ENCODE assay signal across 10 cellular contexts in the genomic region with DNA sequence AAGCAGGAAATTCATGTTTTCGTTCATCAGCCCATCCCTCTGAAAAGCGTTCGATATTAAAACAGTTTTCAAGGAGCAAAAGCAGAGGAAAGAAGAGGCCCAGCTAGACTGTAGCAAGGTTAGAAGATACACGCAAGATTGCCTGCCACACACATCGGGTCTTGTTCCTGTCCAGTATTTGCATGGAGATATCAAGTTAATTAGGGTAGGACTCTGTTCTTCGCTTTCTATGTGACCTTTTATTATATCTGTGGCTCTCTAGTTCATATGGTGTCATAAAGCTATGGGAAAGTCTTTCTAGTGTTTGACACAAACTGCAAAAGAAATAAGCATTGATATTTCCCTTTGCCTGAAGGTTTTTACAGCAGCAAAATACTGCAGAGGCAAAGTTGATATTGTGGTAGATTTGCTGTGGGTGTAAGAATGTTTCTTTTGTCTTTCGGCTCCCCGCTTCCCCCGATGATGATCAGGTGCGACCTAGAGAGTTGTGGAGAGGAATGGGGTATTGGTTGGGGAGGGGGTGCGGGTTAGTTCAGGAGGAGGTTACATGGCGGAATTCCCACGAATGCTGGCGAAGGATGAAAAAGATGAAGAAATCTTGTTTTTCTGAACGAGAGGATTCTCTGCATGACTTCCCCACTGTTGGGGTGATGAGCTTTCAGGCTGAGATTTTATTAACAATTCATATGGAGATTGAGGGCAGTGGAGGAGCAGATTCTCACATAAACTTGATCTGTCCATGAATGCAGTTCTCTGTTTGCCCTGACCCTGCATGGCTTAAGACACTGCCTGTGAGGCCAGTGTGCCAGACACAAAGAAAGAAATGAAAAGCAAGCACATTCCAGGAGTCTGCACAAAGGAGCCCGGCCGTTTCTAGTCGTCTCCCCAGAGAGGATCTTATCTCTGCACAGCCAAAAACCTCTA.
DNase-seq lines count a peak whose midpoint lies in the region; ATAC-seq and TF ChIP-seq lines count a peak whose summit lies in the region.
"Had no signal": no experiment of that assay in that cellular context is flagged by ENCODE, and none has a peak within 500 bp of the region (broad histone marks: within the 10 kb centered on the region; RNA-seq: fewer than 3 reads in every experiment).

No MANE protein-coding gene starts in this region.

- peak overlapping the region in 3 of 5 donors; percentile 26 to 64 (median 43) for H3K9ac ChIP-seq in subcutaneous abdominal adipose tissue (ENCODE audit: low read length in 5 of 5)

- no peak for DNase-seq in HFF-Myc (ENCODE audit: extremely low read depth, low read depth)
- peak in 7 of 10 donors; percentile 16 to 55 (median 45) for DNase-seq in dorsolateral prefrontal cortex
- no peak for DNase-seq in left lung
- DNase-seq in activated CD4-positive, alpha-beta T cell treated with anti-CD3 and anti-CD28 coated beads, Interleukin-2, amount 50 U/mL, for 1 hour: no peak
- DNase-seq: T1000 had no signal

- H3K9me3 ChIP-seq in left lung (no peaks in the 10 kb centered on the region), subcutaneous abdominal adipose tissue (ENCODE audit: control insufficient read depth in 5 of 5, low read length in 5 of 5) (peaks cover 0 to 8% (median 0%) of the 10 kb centered on the region in 5 donors)

- peak; percentile 71 for ATAC-seq in left lung
- no peak for ATAC-seq in GM19463 (IDR thresholded peaks at IDR 0.05; ENCODE audit: unreplicated experiment)
- ATAC-seq in HG03457 (IDR thresholded peaks at IDR 0.05; ENCODE audit: unreplicated experiment): no peak
- no peak for ATAC-seq in GM19023 (IDR thresholded peaks at IDR 0.05; ENCODE audit: unreplicated experiment)
- ATAC-seq: stimulated activated effector memory CD8-positive, alpha-beta T cell treated with anti-CD3 and anti-CD28 coated beads, Interleukin-12 subunit alpha, Interleukin-12 subunit beta, amount 100 ng/mL, for 72 hours had no signal

- no peaks in the 10 kb centered on the region for H3K36me3 ChIP-seq in left lung
- H3K36me3 ChIP-seq in subcutaneous abdominal adipose tissue (ENCODE audit: control insufficient read depth in 5 of 5, insufficient read depth in 5 of 5, low read length in 5 of 5): peaks cover 0 to 5% (median 0%) of the 10 kb centered on the region in 5 donors

- no peak for TF ChIP-seq CTCF in HFF-Myc (IDR thresholded peaks at IDR 0.05; ENCODE audit: low read depth, low read length, missing control alignments)
- peak in 3 of 56 donors; percentile 7 to 13 (median 10) for TF ChIP-seq CTCF in dorsolateral prefrontal cortex (IDR thresholded peaks at IDR 0.05 in 54 of 56, conservative IDR thresholded peaks at IDR 0.05 in 2 of 56; ENCODE audit: low read depth in 1 of 56, partially characterized antibody in 56 of 56)
- no peak for TF ChIP-seq CTCF in left lung (IDR thresholded peaks at IDR 0.05)

- H3K4me1 ChIP-seq in left lung: no peaks in the 10 kb centered on the region
- H3K4me1 ChIP-seq in subcutaneous abdominal adipose tissue (ENCODE audit: control insufficient read depth in 5 of 5, insufficient read depth in 5 of 5, low read length in 5 of 5): peaks cover 3 to 48% (median 14%) of the 10 kb centered on the region in 5 donors

- H3K27me3 ChIP-seq in dorsolateral prefrontal cortex: no peaks in the 10 kb centered on the region
- no peaks in the 10 kb centered on the region for H3K27me3 ChIP-seq in left lung
- H3K27me3 ChIP-seq in subcutaneous abdominal adipose tissue (ENCODE audit: control insufficient read depth in 5 of 5, insufficient read depth in 4 of 5, low read length in 5 of 5): no peaks in the 10 kb centered on the region

- intact Hi-C loops in dorsolateral prefrontal cortex (cut with DNase I) (no loop called here), left lung (cut with DNase I) (no loop called here)

- H3K27ac ChIP-seq in dorsolateral prefrontal cortex: peak overlapping the region; percentile 7 to 87 (median 78)
- peak overlapping the region in 1 of 2 donors; percentile 76 for H3K27ac ChIP-seq in left lung
- H3K27ac ChIP-seq in subcutaneous abdominal adipose tissue (ENCODE audit: low read depth, low read length): peak overlapping the region; percentile 89

- H3K4me3 ChIP-seq in HFF-Myc (replicated peaks; ENCODE audit: low read depth, low read length) (peak overlapping the region; percentile 23), dorsolateral prefrontal cortex (peak overlapping the region in 58 of 59 donors; percentile 5 to 64 (median 42)), left lung (no peak overlapping the region), subcutaneous abdominal adipose tissue (ENCODE audit: low read depth in 1 of 5, low read length in 5 of 5) (peak overlapping the region; percentile 38 to 70 (median 47))

Comparison
In these comparisons a context has a peak if more than half of its experiments do, and no peak if none do; other contexts are left out.
1. DNase-seq: peak in dorsolateral prefrontal cortex (7 of 10); none in HFF-Myc (single experiment), left lung (0 of 2) and activated CD4-positive, alpha-beta T cell treated with anti-CD3 and anti-CD28 coated beads, Interleukin-2, amount 50 U/mL, for 1 hour (single experiment).
2. H3K4me3 ChIP-seq: peak in HFF-Myc (single experiment), dorsolateral prefrontal cortex (58 of 59) and subcutaneous abdominal adipose tissue (5 of 5); none in left lung (0 of 2).